1 cellular context compared by ENCODE assay signal in the genomic region with DNA sequence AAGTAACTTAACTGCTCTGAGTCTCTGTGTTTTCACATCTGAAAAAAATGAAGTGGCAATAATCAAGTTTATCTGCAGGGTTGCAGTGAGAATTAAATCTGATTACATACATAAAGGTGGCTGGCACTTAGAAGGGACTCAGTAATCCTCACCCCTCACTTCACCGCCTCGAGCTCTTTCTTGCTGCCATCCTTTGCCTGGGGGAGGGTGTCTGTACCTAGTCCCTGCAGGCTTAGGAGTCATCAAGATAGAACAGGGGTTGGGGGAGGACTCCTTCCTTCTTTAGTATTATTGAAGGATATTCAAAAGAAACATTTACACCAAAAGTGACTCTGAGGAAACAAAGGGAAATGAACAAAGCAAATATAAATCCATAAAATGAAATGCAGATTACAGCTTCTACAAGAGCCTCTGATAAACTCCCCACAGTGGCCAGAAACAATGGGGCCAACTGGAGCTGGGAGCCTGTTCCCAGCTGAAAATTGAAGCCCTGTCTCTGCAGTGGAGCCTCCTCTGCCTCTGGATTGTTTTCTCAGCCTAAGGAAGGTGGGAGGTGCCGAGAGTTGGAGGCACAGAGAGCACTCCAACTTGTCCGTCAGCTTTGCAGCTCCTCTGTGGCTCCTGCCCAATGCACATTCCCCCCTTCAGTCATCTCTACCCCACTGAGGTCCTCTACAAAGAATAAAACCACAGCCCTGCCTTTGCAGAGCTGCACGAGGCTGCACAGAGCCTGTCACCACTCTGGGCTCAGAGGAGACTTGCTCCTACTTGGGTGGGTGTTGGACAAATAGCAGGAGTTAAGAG.
TF ChIP-seq lines count a peak whose summit lies in the region.

No MANE protein-coding gene starts in this region.

TF ChIP-seq in IMR-90, 13 proteins besides CTCF, POLR2A, EP300 and RAD21:
- TF ChIP-seq NFE2L2 (IDR thresholded peaks at IDR 0.05; ENCODE audit: low read depth, low read length): no peak
- TF ChIP-seq MXI1 (IDR thresholded peaks at IDR 0.05; ENCODE audit: borderline replicate concordance, low read depth, low read length): no peak
- TF ChIP-seq BHLHE40 (IDR thresholded peaks at IDR 0.05; ENCODE audit: low read depth, low read length): no peak
- no peak for TF ChIP-seq CHD1 (IDR thresholded peaks at IDR 0.05; ENCODE audit: low read depth, low read length)
- no peak for TF ChIP-seq MAZ (IDR thresholded peaks at IDR 0.05; ENCODE audit: borderline replicate concordance, low read depth, low read length)
- TF ChIP-seq RFX5 (IDR thresholded peaks at IDR 0.05; ENCODE audit: low read depth, low read length): no peak
- TF ChIP-seq MAFK (IDR thresholded peaks at IDR 0.05; ENCODE audit: low read depth, low read length): no peak
- TF ChIP-seq, protein P1, sequence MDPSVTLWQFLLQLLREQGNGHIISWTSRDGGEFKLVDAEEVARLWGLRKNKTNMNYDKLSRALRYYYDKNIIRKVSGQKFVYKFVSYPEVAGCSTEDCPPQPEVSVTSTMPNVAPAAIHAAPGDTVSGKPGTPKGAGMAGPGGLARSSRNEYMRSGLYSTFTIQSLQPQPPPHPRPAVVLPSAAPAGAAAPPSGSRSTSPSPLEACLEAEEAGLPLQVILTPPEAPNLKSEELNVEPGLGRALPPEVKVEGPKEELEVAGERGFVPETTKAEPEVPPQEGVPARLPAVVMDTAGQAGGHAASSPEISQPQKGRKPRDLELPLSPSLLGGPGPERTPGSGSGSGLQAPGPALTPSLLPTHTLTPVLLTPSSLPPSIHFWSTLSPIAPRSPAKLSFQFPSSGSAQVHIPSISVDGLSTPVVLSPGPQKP (IDR thresholded peaks at IDR 0.05; ENCODE audit: borderline replicate concordance, low read depth, low read length): no peak
- TF ChIP-seq, protein P2, sequence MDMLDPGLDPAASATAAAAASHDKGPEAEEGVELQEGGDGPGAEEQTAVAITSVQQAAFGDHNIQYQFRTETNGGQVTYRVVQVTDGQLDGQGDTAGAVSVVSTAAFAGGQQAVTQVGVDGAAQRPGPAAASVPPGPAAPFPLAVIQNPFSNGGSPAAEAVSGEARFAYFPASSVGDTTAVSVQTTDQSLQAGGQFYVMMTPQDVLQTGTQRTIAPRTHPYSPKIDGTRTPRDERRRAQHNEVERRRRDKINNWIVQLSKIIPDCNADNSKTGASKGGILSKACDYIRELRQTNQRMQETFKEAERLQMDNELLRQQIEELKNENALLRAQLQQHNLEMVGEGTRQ (IDR thresholded peaks at IDR 0.05; ENCODE audit: low read depth, low read length): no peak
- TF ChIP-seq RCOR1 (IDR thresholded peaks at IDR 0.05; ENCODE audit: insufficient replicate concordance, low read length): no peak
- no peak for TF ChIP-seq FOS (IDR thresholded peaks at IDR 0.05; ENCODE audit: low read depth, low read length)
